19 cellular contexts compared by ENCODE assay signal in genomic region chr22:50203288-50203687, GRCh38.
"Had no signal": no experiment of that assay in that cellular context is flagged by ENCODE, and none has a peak within 500 bp of the region (broad histone marks: within the 10 kb centered on the region; RNA-seq: fewer than 3 reads in every experiment).

No MANE protein-coding gene starts in this region.

- H3K27me3 Mint-ChIP-seq: activated CD4-positive, alpha-beta memory T cell treated with anti-CD3 and anti-CD28 coated beads, Interleukin-2, amount 10 ng/mL, durations not matched to agents 7 days and 5 days; effector memory CD8-positive, alpha-beta T cell; naive B cell; stimulated activated naive CD8-positive, alpha-beta T cell treated with anti-CD3 and anti-CD28 coated beads, Interleukin-15, amount 100 ng/mL, for 72 hours; T-cell had no signal

- FAIRE-seq: pancreas had no signal

- H3K27me3 ChIP-seq: esophagus squamous epithelium, neutrophil, pancreas, vagina had no signal

- H3K4me3 ChIP-seq: esophagus squamous epithelium, mucosa of descending colon, pancreas, vagina had no signal

- H3K27ac Mint-ChIP-seq: activated CD4-positive, alpha-beta memory T cell treated with anti-CD3 and anti-CD28 coated beads, Interleukin-2, amount 10 ng/mL, durations not matched to agents 7 days and 5 days; activated naive CD4-positive, alpha-beta T cell treated with anti-CD3 and anti-CD28 coated beads, Interleukin-2, amount 50 U/mL, for 72 hours; effector memory CD8-positive, alpha-beta T cell; stimulated activated naive CD8-positive, alpha-beta T cell treated with anti-CD3 and anti-CD28 coated beads, Interleukin-15, amount 100 ng/mL, for 72 hours had no signal

- H3K27ac ChIP-seq: esophagus squamous epithelium, pancreas, vagina had no signal

- DNase-seq: activated CD4-positive, alpha-beta memory T cell treated with anti-CD3 and anti-CD28 coated beads, Interleukin-2, amount 10 ng/mL, durations not matched to agents 7 days and 5 days; activated CD4-positive, alpha-beta T cell treated with anti-CD3 and anti-CD28 coated beads for 48 hours; activated CD4-positive, CD25-positive, alpha-beta regulatory T cell; activated effector memory CD4-positive, alpha-beta T cell treated with Interleukin-2 at 50 U/mL for 16 hours; activated T-cell treated with anti-CD3 and anti-CD28 coated beads, Interleukin-2, amount 50 U/mL, for 1 hour; effector memory CD8-positive, alpha-beta T cell; esophagus squamous epithelium; mesenchymal stem cell; mucosa of descending colon; naive B cell; stimulated activated CD4-positive, alpha-beta T cell treated with anti-CD3 and anti-CD28 coated beads, Interleukin-4, amount 100 ng/mL, for 1 hour; stimulated activated naive CD8-positive, alpha-beta T cell treated with anti-CD3 and anti-CD28 coated beads, Interleukin-15, amount 100 ng/mL, for 72 hours; T-cell; trophoblast cell had no signal

- H3K9me3 Mint-ChIP-seq: activated CD4-positive, alpha-beta memory T cell treated with anti-CD3 and anti-CD28 coated beads, Interleukin-2, amount 10 ng/mL, durations not matched to agents 7 days and 5 days; activated naive CD4-positive, alpha-beta T cell treated with anti-CD3 and anti-CD28 coated beads, Interleukin-2, amount 50 U/mL, for 72 hours; effector memory CD8-positive, alpha-beta T cell; naive B cell; stimulated activated naive CD8-positive, alpha-beta T cell treated with anti-CD3 and anti-CD28 coated beads, Interleukin-15, amount 100 ng/mL, for 72 hours; T-cell had no signal

- H3K36me3 Mint-ChIP-seq: activated naive CD4-positive, alpha-beta T cell treated with anti-CD3 and anti-CD28 coated beads, Interleukin-2, amount 50 U/mL, for 72 hours had no signal

- H3K9me3 ChIP-seq: esophagus squamous epithelium, mucosa of descending colon, neutrophil, pancreas, vagina had no signal

- ATAC-seq: activated naive CD4-positive, alpha-beta T cell treated with anti-CD3 and anti-CD28 coated beads, Interleukin-2, amount 50 U/mL, for 72 hours; effector memory CD8-positive, alpha-beta T cell; mucosa of descending colon; pancreas; sciatic nerve; stimulated activated naive CD8-positive, alpha-beta T cell treated with anti-CD3 and anti-CD28 coated beads, Interleukin-15, amount 100 ng/mL, for 72 hours; T-cell had no signal
